27 cellular contexts compared by ENCODE assay signal in genomic region chr3:133606342-133606741, GRCh38. TPM values are rescaled to one million over a fixed set of nuclear protein-coding genes. Genes with fewer than 3 reads are reported as not detected.
DNase-seq lines count a peak whose midpoint lies in the region; ATAC-seq, FAIRE-seq and TF ChIP-seq lines count a peak whose summit lies in the region.
"Had no signal": no experiment of that assay in that cellular context is flagged by ENCODE, and none has a peak within 500 bp of the region (broad histone marks: within the 10 kb centered on the region; RNA-seq: fewer than 3 reads in every experiment).

No MANE protein-coding gene starts in this region.

- H3K36me3 ChIP-seq in HepG2 (replicated peaks in 1 of 2; ENCODE audit: control insufficient read depth in 1 of 2, insufficient read depth in 2 of 2, low read length in 2 of 2) (peaks cover 0 to 30% of the 10 kb centered on the region in 2 experiments; a peak in 3 of 5 replicates), right lobe of liver (peaks cover 0 to 6% (median 0%) of the 10 kb centered on the region in 4 donors)

- peak overlapping the region; percentile 52 for H3K4me2 ChIP-seq in HepG2 (ENCODE audit: low read depth, low read length)
- H3K4me2 ChIP-seq: BLaER1 had no signal

- ATAC-seq in HepG2 = no peak
- ATAC-seq in right lobe of liver = peak in 3 of 4 donors; percentile 28 to 62 (median 55)
- ATAC-seq: GM12878 had no signal

- TF ChIP-seq CTCF in HepG2 (CRISPR knock-in tag; IDR thresholded peaks at IDR 0.05) (no peak), right lobe of liver (IDR thresholded peaks at IDR 0.05) (no peak)

- peak; percentile 31 for FAIRE-seq in GM19239 (lab: Jason Lieb, UNC)
- FAIRE-seq in HepG2 (lab: Jason Lieb, UNC) = no peak
- FAIRE-seq: A204.1, GM12878, GM12892, GM18507 had no signal

- DNase-seq in GM19239 (ENCODE audit: insufficient read length, low spot score) (no peak), HuH-7 (ENCODE audit: low spot score) (peak; percentile 12), HepG2 (ENCODE audit: low spot score) (peak; percentile 38), right lobe of liver (no peak), NCI-H1417 treated with DMSO at 0.1 percent for 48 hours (lab: John Stamatoyannopoulos, UW) (no peak), Kasumi-1 (lab: John Stamatoyannopoulos, UW) (no peak)
- DNase-seq in stimulated activated CD8-positive, alpha-beta memory T cell treated with anti-CD3 and anti-CD28 coated beads, Interleukin-4, amount 100 ng/mL, for 48 hours = no peak
- DNase-seq: 8988T; ACHN; BE2C; C1 segment of cervical spinal cord; CD4-positive, alpha-beta memory T cell; CD4-positive, CD25-positive, alpha-beta regulatory T cell; CD8-positive, alpha-beta memory T cell; COR-L47; DMS 273 treated with DMSO at 0.1 percent for 48 hours; DMS153; DMS53; DMS79; DND-41; EL; GDM1 had no signal

- BruUV-seq in HepG2 (replicated peaks; lab: Mats Ljungman, UMichigan) = no TSS peak

- no peaks in the 10 kb centered on the region for H4K20me1 ChIP-seq in HepG2 (ENCODE audit: insufficient read depth, low read length)
- H4K20me1 ChIP-seq: BLaER1 had no signal

- H3K27ac ChIP-seq in HepG2 (ENCODE audit: extremely low read length, insufficient read depth, low read length) (peak overlapping the region; percentile 37), right lobe of liver (no peak overlapping the region)
- H3K27ac ChIP-seq: BLaER1 had no signal

- H3K27me3 ChIP-seq in HepG2 (ENCODE audit: control insufficient read depth in 1 of 2, insufficient read depth in 2 of 2, low read length in 2 of 2) (no peaks in the 10 kb centered on the region), right lobe of liver (no peaks in the 10 kb centered on the region)
- H3K27me3 ChIP-seq: BE2C, BLaER1 had no signal

- in situ Hi-C loops in HepG2 (cut with HindIII; ENCODE audit: extremely low pct_ligation_motif_present, low pct_unique_long_range_greater_than_20kb) = no loop called here

- CTCF ChIA-PET in HepG2 (lab: Yijun Ruan, JAX; ENCODE audit: low intra/inter-chr PET ratio, low total read pairs) = no interaction called here

- TF ChIP-seq EP300 in HepG2 (IDR thresholded peaks at IDR 0.05; ENCODE audit: low read depth in 2 of 2, low read length in 2 of 2) = no peak
- no peak for TF ChIP-seq EP300 in HepG2 (CRISPR knock-in tag; IDR thresholded peaks at IDR 0.05; ENCODE audit: borderline replicate concordance)

- POLR2A ChIA-PET in HepG2 (lab: Yijun Ruan, JAX) = interaction anchor here (0.7 to 1.5 kb wide), 6 partner anchors 10 to 140 kb away, joined by 3 to 11 read pairs (median 4); partner anchors contain the start of genes CDV3 and TF

- TF ChIP-seq RAD21 in HepG2 (CRISPR knock-in tag; IDR thresholded peaks at IDR 0.05) = no peak

- no peak overlapping the region for H3K4me3 ChIP-seq in HepG2 (replicated peaks in 1 of 3; ENCODE audit: insufficient read depth in 1 of 3, low read depth in 2 of 3, low read length in 3 of 3)
- H3K4me3 ChIP-seq in right lobe of liver = no peak overlapping the region
- H3K4me3 ChIP-seq: BLaER1, GM12878 had no signal

- H3K4me1 ChIP-seq in HepG2 (ENCODE audit: insufficient read depth, low read length) (peaks cover 17% of the 10 kb centered on the region), right lobe of liver (no peaks in the 10 kb centered on the region)
- H3K4me1 ChIP-seq: BE2C, BLaER1 had no signal

- H3K9me3 ChIP-seq in HepG2 (ENCODE audit: low read length) (no peaks in the 10 kb centered on the region), right lobe of liver (no peaks in the 10 kb centered on the region)
- H3K9me3 ChIP-seq: BE2C had no signal

- TF ChIP-seq POLR2A in HepG2 (IDR thresholded peaks at IDR 0.05; ENCODE audit: insufficient read depth in 1 of 2, low read depth in 2 of 2, low read length in 2 of 2) (no peak), right lobe of liver (IDR thresholded peaks at IDR 0.05) (no peak)

- H3K79me2 ChIP-seq in HepG2 (ENCODE audit: insufficient read depth, low read length) = no peaks in the 10 kb centered on the region

- 83% methylated on average over 1 of the region's 1 CpG for WGBS in HepG2 (ENCODE audit: low lambda C conversion rate)
- WGBS in right lobe of liver (ENCODE audit: insufficient coverage, low coverage, low lambda C conversion rate, missing lambda C conversion rate) = 80% methylated on average over 1 of the region's 1 CpG

- intact Hi-C loops in HepG2 (cut with micrococcal nuclease; ENCODE audit: unreplicated experiment) = no loop called here
- intact Hi-C loops in right lobe of liver (cut with DNase I) = no loop called here

- no peak overlapping the region for H2AFZ ChIP-seq in HepG2 (ENCODE audit: low read length)

- H3K9ac ChIP-seq in HepG2 (ENCODE audit: insufficient read depth, low read depth, low read length) = no peak overlapping the region
- H3K9ac ChIP-seq: BLaER1 had no signal

TF ChIP-seq in HepG2, 621 proteins besides CTCF, POLR2A, EP300 and RAD21 (continues in another document):
- TF ChIP-seq HNF4G (IDR thresholded peaks at IDR 0.05; ENCODE audit: borderline replicate concordance, low read depth, low read length) (peak; percentile 15; the same call in 1 of the 2 replicates), HNF4G (CRISPR knock-in tag; IDR thresholded peaks at IDR 0.05; ENCODE audit: borderline replicate concordance, low read depth) (no peak), RXRB (CRISPR knock-in tag; IDR thresholded peaks at IDR 0.05; ENCODE audit: borderline replicate concordance) (no peak), ASH2L (IDR thresholded peaks at IDR 0.05; ENCODE audit: insufficient read length, low read depth, low read length) (peak; percentile 35)

RNA-seq across cellular contexts. Expression of gene CDV3, which starts 32.9 kb away (rescaled TPM):
- total RNA-seq in HepG2 (2016; rRNA removed; fragmentation: Illumina TruSeq; extraction: Trizol) (145 and 190 TPM in 2 replicates), right lobe of liver (100 to 1,000 TPM in 1 of 6 experiments, 10 to 100 TPM in 5; 61.3 to 104 (median 81.3) TPM)
- 29.7 and 31.6 TPM in 2 replicates for total RNA-seq in HepG2 (2016; cell fraction: cytosol; rRNA removed; fragmentation: Illumina TruSeq; extraction: Trizol; ENCODE audit: low read depth)
- 140 and 167 TPM in 2 replicates for total RNA-seq in HepG2 (2016; cell fraction: insoluble cytoplasmic fraction; rRNA removed; fragmentation: Illumina TruSeq; extraction: Trizol)
- total RNA-seq in HepG2 (2016; cell fraction: membrane; rRNA removed; fragmentation: Illumina TruSeq; extraction: Trizol) = 96.9 and 108 TPM in 2 replicates
- 70.3 and 72.0 TPM in 2 replicates for total RNA-seq in HepG2 (2016; cell fraction: nucleus; rRNA removed; fragmentation: Illumina TruSeq; extraction: Trizol)
- 44.9 and 46.6 TPM in 2 replicates for polyA plus RNA-seq in HepG2 (2011; rRNA removed)
- 20.0 and 35.2 TPM in 2 replicates for polyA plus RNA-seq in HepG2 (2011; cell fraction: cytosol; rRNA removed)
- polyA plus RNA-seq in HepG2 (2011; cell fraction: nucleus; rRNA removed) = 11.8 and 17.9 TPM in 2 replicates
- polyA plus RNA-seq in HepG2 (2012) = 98.7 and 98.9 TPM in 2 replicates
- 29.7 and 32.6 TPM in 2 replicates for polyA plus RNA-seq in HepG2 (2016; cell fraction: cytosol; fragmentation: Illumina TruSeq; extraction: Trizol; ENCODE audit: low read depth)
- 154 TPM in 2 replicates for polyA plus RNA-seq in HepG2 (2016; cell fraction: insoluble cytoplasmic fraction; fragmentation: Illumina TruSeq; extraction: Trizol; ENCODE audit: low read depth)
- polyA plus RNA-seq in HepG2 (2016; cell fraction: membrane; fragmentation: Illumina TruSeq; extraction: Trizol; ENCODE audit: low read depth) = 62.3 and 67.4 TPM in 2 replicates
- 72.4 and 78.4 TPM in 2 replicates for polyA plus RNA-seq in HepG2 (2016; cell fraction: nucleus; fragmentation: Illumina TruSeq; extraction: Trizol; ENCODE audit: insufficient read depth, low read depth)
- polyA minus RNA-seq in HepG2 (2011; rRNA and poly(A)+ RNA removed; ENCODE audit: low replicate concordance) = 25.2 and 41.8 TPM in 2 replicates
- 46.6 and 59.2 TPM in 2 replicates for polyA minus RNA-seq in HepG2 (2011; cell fraction: cytosol; rRNA and poly(A)+ RNA removed)
- 35.8 and 50.4 TPM in 2 replicates for polyA minus RNA-seq in HepG2 (2011; cell fraction: nucleus; rRNA and poly(A)+ RNA removed)

RNA-seq across cellular contexts. Expression of gene TOPBP1, which starts 55.4 kb away (rescaled TPM):
- total RNA-seq in HepG2 (2016; rRNA removed; fragmentation: Illumina TruSeq; extraction: Trizol) (42.9 and 59.3 TPM in 2 replicates), right lobe of liver (10 to 100 TPM in 2 of 6 experiments, 1 to 10 TPM in 4; 5.3 to 20.6 (median 8.1) TPM)
- 12.5 and 13.2 TPM in 2 replicates for total RNA-seq in HepG2 (2016; cell fraction: cytosol; rRNA removed; fragmentation: Illumina TruSeq; extraction: Trizol; ENCODE audit: low read depth)
- 41.9 and 62.6 TPM in 2 replicates for total RNA-seq in HepG2 (2016; cell fraction: insoluble cytoplasmic fraction; rRNA removed; fragmentation: Illumina TruSeq; extraction: Trizol)
- 30.0 and 35.4 TPM in 2 replicates for total RNA-seq in HepG2 (2016; cell fraction: membrane; rRNA removed; fragmentation: Illumina TruSeq; extraction: Trizol)
- total RNA-seq in HepG2 (2016; cell fraction: nucleus; rRNA removed; fragmentation: Illumina TruSeq; extraction: Trizol) = 56.6 and 67.4 TPM in 2 replicates
- 15.5 and 24.3 TPM in 2 replicates for polyA plus RNA-seq in HepG2 (2011; rRNA removed)
- 8.5 and 8.6 TPM in 2 replicates for polyA plus RNA-seq in HepG2 (2011; cell fraction: cytosol; rRNA removed)
- polyA plus RNA-seq in HepG2 (2011; cell fraction: nucleus; rRNA removed) = 41.0 and 46.8 TPM in 2 replicates
- 12.5 and 16.7 TPM in 2 replicates for polyA plus RNA-seq in HepG2 (2012)
- 3.0 and 3.5 TPM in 2 replicates for polyA plus RNA-seq in HepG2 (2016; cell fraction: cytosol; fragmentation: Illumina TruSeq; extraction: Trizol; ENCODE audit: low read depth)
- 36.7 and 42.1 TPM in 2 replicates for polyA plus RNA-seq in HepG2 (2016; cell fraction: insoluble cytoplasmic fraction; fragmentation: Illumina TruSeq; extraction: Trizol; ENCODE audit: low read depth)
- 12.7 and 14.9 TPM in 2 replicates for polyA plus RNA-seq in HepG2 (2016; cell fraction: membrane; fragmentation: Illumina TruSeq; extraction: Trizol; ENCODE audit: low read depth)
- polyA plus RNA-seq in HepG2 (2016; cell fraction: nucleus; fragmentation: Illumina TruSeq; extraction: Trizol; ENCODE audit: insufficient read depth, low read depth) = 65.4 and 74.6 TPM in 2 replicates
- polyA minus RNA-seq in HepG2 (2011; rRNA and poly(A)+ RNA removed; ENCODE audit: low replicate concordance) = 16.5 and 72.6 TPM in 2 replicates
- polyA minus RNA-seq in HepG2 (2011; cell fraction: cytosol; rRNA and poly(A)+ RNA removed) = 8.1 and 9.6 TPM in 2 replicates
- polyA minus RNA-seq in HepG2 (2011; cell fraction: nucleus; rRNA and poly(A)+ RNA removed) = 58.9 and 72.9 TPM in 2 replicates

Comparison
In these comparisons a context has a peak if more than half of its experiments do, and no peak if none do; other contexts are left out.
1. DNase-seq: peak in HuH-7 (single experiment) and HepG2 (single experiment); none in GM19239 (single experiment), right lobe of liver (0 of 3), stimulated activated CD8-positive, alpha-beta memory T cell treated with anti-CD3 and anti-CD28 coated beads, Interleukin-4, amount 100 ng/mL, for 48 hours (single experiment), NCI-H1417 treated with DMSO at 0.1 percent for 48 hours (single experiment) and Kasumi-1 (0 of 2).